In the genomic region with DNA sequence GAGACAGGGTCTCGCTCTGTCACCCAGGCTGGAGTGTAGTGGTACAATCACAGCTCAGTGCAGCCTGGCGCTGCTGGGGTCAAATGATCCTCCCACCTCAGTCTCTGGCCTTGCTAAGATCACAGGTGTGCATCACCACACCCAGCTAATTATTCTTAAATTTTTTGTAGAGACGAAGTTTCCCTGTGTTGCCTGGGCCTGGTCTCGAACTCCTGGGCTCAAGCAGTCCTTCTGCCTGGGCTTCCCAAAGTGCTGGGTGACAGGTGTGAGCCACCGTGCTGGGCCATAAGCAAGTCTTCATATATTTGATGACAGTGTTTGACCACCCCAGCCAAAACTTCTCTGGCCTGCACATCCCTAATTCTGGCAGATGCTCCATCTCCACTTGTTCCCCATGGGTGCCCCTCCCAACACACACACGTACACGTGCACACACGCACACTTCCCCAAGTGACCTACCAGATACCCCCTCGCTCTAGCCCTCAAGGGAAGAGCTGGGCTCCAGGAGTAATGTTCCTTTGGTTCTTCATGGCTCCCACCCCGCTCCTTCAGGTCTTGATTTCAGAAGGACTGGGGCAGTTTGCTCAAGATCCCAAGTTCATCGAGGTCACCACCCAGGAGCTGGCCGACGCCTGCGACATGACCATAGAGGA, we compare ENCODE assay signal across 9 cellular contexts.
A peak's percentile ranks its signal among the peaks of the same experiment; 100 is the strongest.
DNase-seq lines count a peak whose midpoint lies in the region; ATAC-seq, FAIRE-seq and TF ChIP-seq lines count a peak whose summit lies in the region.
"Had no signal": no experiment of that assay in that cellular context is flagged by ENCODE, and none has a peak within 500 bp of the region (broad histone marks: within the 10 kb centered on the region; RNA-seq: fewer than 3 reads in every experiment).

No MANE protein-coding gene starts in this region.

- WGBS in GM12878 (ENCODE audit: insufficient coverage, insufficient replicate concordance, low lambda C conversion rate, missing lambda C conversion rate): 48% methylated on average over 14 of the region's 14 CpGs

- in situ Hi-C loops in GM12878 (cut with MboI): no loop called here

- DNase-seq in left ventricle myocardium inferior (no peak), left cardiac atrium (no peak), GM12878 (ENCODE audit: low read depth, low spot score) (no peak), vagina (ENCODE audit: extremely low spot score in 2 of 2) (peak; percentile 72), C1 segment of cervical spinal cord (lab: John Stamatoyannopoulos, UW) (no peak), kidney glomerular epithelial cell (lab: John Stamatoyannopoulos, UW) (no peak)
- DNase-seq: substantia nigra had no signal

- no peak overlapping the region for H3K27ac ChIP-seq in left ventricle myocardium inferior (replicated peaks)
- no peak overlapping the region for H3K27ac ChIP-seq in GM12878 (ENCODE audit: control insufficient read depth, insufficient read depth)
- no peak overlapping the region for H3K27ac ChIP-seq in muscle layer of duodenum (ENCODE audit: low read length)
- no peak overlapping the region for H3K27ac ChIP-seq in vagina

- intact Hi-C loops in left ventricle myocardium inferior (cut with micrococcal nuclease): no loop called here
- intact Hi-C loops in left cardiac atrium (cut with DNase I): no loop called here
- intact Hi-C loops in GM12878 (cut with micrococcal nuclease; ENCODE audit: unreplicated experiment): no loop called here
- intact Hi-C loops in vagina (cut with DNase I): no loop called here

- peaks cover 62% of the 10 kb centered on the region for H3K36me3 ChIP-seq in left ventricle myocardium inferior
- no peaks in the 10 kb centered on the region for H3K36me3 ChIP-seq in GM12878 (ENCODE audit: control insufficient read depth in 2 of 2, insufficient read depth in 2 of 2, low read length in 1 of 2)
- H3K36me3 ChIP-seq in muscle layer of duodenum (ENCODE audit: control insufficient read depth in 1 of 2, insufficient read depth in 2 of 2, low read length in 2 of 2): peaks cover 4 to 53% of the 10 kb centered on the region in 2 donors
- no peaks in the 10 kb centered on the region for H3K36me3 ChIP-seq in vagina

- SMC1A ChIA-PET in GM12878 (lab: Charles Lee; ENCODE audit: uncharacterized antibody, unreplicated experiment): no interaction called here

- FAIRE-seq in GM12878 (lab: Jason Lieb, UNC): no peak

- RAD21 ChIA-PET in GM12878 (lab: Charles Lee; ENCODE audit: unreplicated experiment): no interaction called here

- POLR2A ChIA-PET in GM12878 (lab: Charles Lee): no interaction called here

- no peak for TF ChIP-seq POLR2A in GM12878 (IDR thresholded peaks at IDR 0.05; ENCODE audit: low read depth, low read length)
- no peak for TF ChIP-seq POLR2A in vagina (IDR thresholded peaks at IDR 0.05)

- H3K79me2 ChIP-seq in GM12878 (ENCODE audit: control insufficient read depth, insufficient read depth, low read length): no peaks in the 10 kb centered on the region

- H2AFZ ChIP-seq in GM12878 (ENCODE audit: control insufficient read depth, low read depth, low read length): no peak overlapping the region

- BruUV-seq in GM12878 (replicated peaks; lab: Mats Ljungman, UMichigan): no TSS peak

- peaks cover 28% of the 10 kb centered on the region for H3K4me1 ChIP-seq in left ventricle myocardium inferior
- H3K4me1 ChIP-seq in GM12878 (ENCODE audit: control insufficient read depth, insufficient read depth, low read length): peaks cover 7% of the 10 kb centered on the region
- H3K4me1 ChIP-seq in muscle layer of duodenum (ENCODE audit: control insufficient read depth in 1 of 2, insufficient read depth in 2 of 2, low read length in 2 of 2): no peaks in the 10 kb centered on the region
- peaks cover 14% of the 10 kb centered on the region for H3K4me1 ChIP-seq in vagina

- ATAC-seq in left cardiac atrium (no peak), GM12878 (no peak), HG02588 (IDR thresholded peaks at IDR 0.05; ENCODE audit: unreplicated experiment) (no peak)

- H3K4me3 ChIP-seq in left ventricle myocardium inferior (peak overlapping the region; percentile 52), GM12878 (peak overlapping the region; percentile 67; the same call in 1 of the 2 replicates), muscle layer of duodenum (ENCODE audit: low read depth in 1 of 2, low read length in 2 of 2) (peak overlapping the region; percentile 41 to 47), vagina (peak overlapping the region; percentile 11 to 48)

- no peak for TF ChIP-seq RAD21 in GM12878 (IDR thresholded peaks at IDR 0.05; ENCODE audit: insufficient read depth, low read depth, low read length)

- H3K9me3 ChIP-seq in left ventricle myocardium inferior (replicated peaks): no peaks in the 10 kb centered on the region
- H3K9me3 ChIP-seq in GM12878 (replicated peaks; ENCODE audit: control insufficient read depth, insufficient read depth, low read length): no peaks in the 10 kb centered on the region
- no peaks in the 10 kb centered on the region for H3K9me3 ChIP-seq in muscle layer of duodenum (ENCODE audit: control insufficient read depth in 1 of 2, low read length in 2 of 2)
- no peaks in the 10 kb centered on the region for H3K9me3 ChIP-seq in vagina

- no peaks in the 10 kb centered on the region for H4K20me1 ChIP-seq in GM12878 (ENCODE audit: control insufficient read depth, insufficient read depth)

- TF ChIP-seq CTCF in left ventricle myocardium inferior (IDR thresholded peaks at IDR 0.05; ENCODE audit: borderline replicate concordance) (no peak), GM12878 (IDR thresholded peaks at IDR 0.05 in 2 of 3, conservative IDR thresholded peaks at IDR 0.05 in 1 of 3; ENCODE audit: control insufficient read depth in 2 of 3, extremely low read depth in 1 of 3, insufficient read depth in 1 of 3, low read depth in 3 of 3, low read length in 3 of 3) (no peak), vagina (IDR thresholded peaks at IDR 0.05) (no peak)

- H3K4me2 ChIP-seq in GM12878 (ENCODE audit: control insufficient read depth, insufficient read depth): peak overlapping the region; percentile 62

- no peak for TF ChIP-seq EP300 in GM12878 (IDR thresholded peaks at IDR 0.05; ENCODE audit: borderline replicate concordance in 1 of 2, control insufficient read depth in 1 of 2, low read depth in 2 of 2, low read length in 2 of 2)

- CTCF ChIA-PET in GM12878 (lab: Yijun Ruan, JAX): no interaction called here

- no peak overlapping the region for H3K9ac ChIP-seq in GM12878 (ENCODE audit: control insufficient read depth, insufficient read depth, low read length)

- no peaks in the 10 kb centered on the region for H3K27me3 ChIP-seq in left ventricle myocardium inferior (ENCODE audit: low read depth)
- peaks cover 3 to 5% of the 10 kb centered on the region in 2 experiments; a peak in 3 of 4 replicates for H3K27me3 ChIP-seq in GM12878 (replicated peaks in 1 of 2; ENCODE audit: control insufficient read depth in 2 of 2, insufficient read depth in 2 of 2, low read length in 1 of 2)
- no peaks in the 10 kb centered on the region for H3K27me3 ChIP-seq in muscle layer of duodenum (ENCODE audit: low read depth, low read length)
- no peaks in the 10 kb centered on the region for H3K27me3 ChIP-seq in vagina

TF ChIP-seq in GM12878, 131 proteins besides CTCF, POLR2A, EP300 and RAD21 (continues in another document):
- TF ChIP-seq SIN3A (IDR thresholded peaks at IDR 0.05; ENCODE audit: low read depth, low read length) (no peak), NBN (IDR thresholded peaks at IDR 0.05) (no peak), PAX8 (IDR thresholded peaks at IDR 0.05) (no peak), ETV6 (conservative IDR thresholded peaks at IDR 0.05 in 1 of 2, IDR thresholded peaks at IDR 0.05 in 1 of 2; ENCODE audit: borderline replicate concordance in 1 of 2, low read depth in 1 of 2) (no peak), ZNF622 (IDR thresholded peaks at IDR 0.05) (no peak), ZNF217 (IDR thresholded peaks at IDR 0.05) (no peak), SUZ12 (IDR thresholded peaks at IDR 0.05; ENCODE audit: unreplicated experiment) (no peak), RBBP5 (conservative IDR thresholded peaks at IDR 0.05) (no peak), SREBF2 (IDR thresholded peaks at IDR 0.05; ENCODE audit: low read length) (no peak)
- TF ChIP-seq, protein P1, sequence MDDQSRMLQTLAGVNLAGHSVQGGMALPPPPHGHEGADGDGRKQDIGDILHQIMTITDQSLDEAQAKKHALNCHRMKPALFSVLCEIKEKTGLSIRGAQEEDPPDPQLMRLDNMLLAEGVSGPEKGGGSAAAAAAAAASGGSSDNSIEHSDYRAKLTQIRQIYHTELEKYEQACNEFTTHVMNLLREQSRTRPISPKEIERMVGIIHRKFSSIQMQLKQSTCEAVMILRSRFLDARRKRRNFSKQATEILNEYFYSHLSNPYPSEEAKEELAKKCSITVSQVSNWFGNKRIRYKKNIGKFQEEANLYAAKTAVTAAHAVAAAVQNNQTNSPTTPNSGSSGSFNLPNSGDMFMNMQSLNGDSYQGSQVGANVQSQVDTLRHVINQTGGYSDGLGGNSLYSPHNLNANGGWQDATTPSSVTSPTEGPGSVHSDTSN (IDR thresholded peaks at IDR 0.05; ENCODE audit: insufficient replicate concordance, low read depth, low read length): no peak
- TF ChIP-seq, protein P2, sequence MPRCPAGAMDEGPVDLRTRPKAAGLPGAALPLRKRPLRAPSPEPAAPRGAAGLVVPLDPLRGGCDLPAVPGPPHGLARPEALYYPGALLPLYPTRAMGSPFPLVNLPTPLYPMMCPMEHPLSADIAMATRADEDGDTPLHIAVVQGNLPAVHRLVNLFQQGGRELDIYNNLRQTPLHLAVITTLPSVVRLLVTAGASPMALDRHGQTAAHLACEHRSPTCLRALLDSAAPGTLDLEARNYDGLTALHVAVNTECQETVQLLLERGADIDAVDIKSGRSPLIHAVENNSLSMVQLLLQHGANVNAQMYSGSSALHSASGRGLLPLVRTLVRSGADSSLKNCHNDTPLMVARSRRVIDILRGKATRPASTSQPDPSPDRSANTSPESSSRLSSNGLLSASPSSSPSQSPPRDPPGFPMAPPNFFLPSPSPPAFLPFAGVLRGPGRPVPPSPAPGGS (IDR thresholded peaks at IDR 0.05; ENCODE audit: borderline replicate concordance, insufficient read depth, low read depth, low read length, poor library complexity, severe bottlenecking): no peak

Comparison
In these comparisons a context has a peak if more than half of its experiments do, and no peak if none do; other contexts are left out.
1. DNase-seq: peak in vagina (2 of 2); none in left ventricle myocardium inferior (single experiment), left cardiac atrium (single experiment), GM12878 (single experiment), C1 segment of cervical spinal cord (0 of 14) and kidney glomerular epithelial cell (single experiment).
2. Peak in every context shown above with its lines, with median percentiles within 50 percentile points of each other: H3K4me3 ChIP-seq.